ENCODE assay signal across 24 cellular contexts in the genomic region with DNA sequence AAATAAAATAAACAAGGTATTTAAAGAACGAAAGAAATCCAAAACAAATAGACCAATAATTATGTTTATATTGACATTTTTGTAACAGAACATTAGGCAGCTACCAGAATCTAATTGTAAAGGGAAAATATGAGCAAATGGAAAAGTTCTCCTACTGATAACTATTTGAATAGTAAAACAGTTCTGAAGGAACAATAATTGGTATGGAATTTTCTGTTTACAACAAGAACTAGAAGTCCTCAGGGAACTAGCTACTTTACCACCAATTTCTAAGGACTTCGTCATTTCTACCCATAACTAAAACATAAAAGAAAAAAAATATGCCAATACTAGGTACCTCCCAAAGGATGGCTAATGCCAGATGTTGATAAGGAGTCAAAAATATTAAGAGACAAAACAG.
"Had no signal": no experiment of that assay in that cellular context is flagged by ENCODE, and none has a peak within 500 bp of the region (broad histone marks: within the 10 kb centered on the region; RNA-seq: fewer than 3 reads in every experiment).

No MANE protein-coding gene starts in this region.

- H3K27ac ChIP-seq: breast epithelium, heart left ventricle, ovary, right lobe of liver, thyroid gland, upper lobe of left lung, vagina had no signal

- H3K4me3 ChIP-seq: breast epithelium, heart left ventricle, ovary, right lobe of liver, thyroid gland, upper lobe of left lung, vagina had no signal

- H3K27me3 ChIP-seq: breast epithelium, heart left ventricle, ovary, right lobe of liver, thyroid gland, upper lobe of left lung, vagina had no signal

- H3K36me3 ChIP-seq: breast epithelium, ovary, right lobe of liver, thyroid gland, vagina had no signal

- H3K4me1 ChIP-seq: breast epithelium, right lobe of liver, thyroid gland, upper lobe of left lung, vagina had no signal

- DNase-seq: activated B cell treated with CpG ODN at 0.5 μM for 24 hours; activated CD4-positive, alpha-beta T cell treated with anti-CD3 and anti-CD28 coated beads, Interleukin-2, amount 50 U/mL, for 1 hour; activated CD8-positive, alpha-beta T cell treated with anti-CD3 and anti-CD28 coated beads for 36 hours; activated gamma-delta T cell treated with Interleukin-2 at 50 U/mL for 16 hours; activated naive CD4-positive, alpha-beta T cell treated with anti-CD3 and anti-CD28 coated beads, Interleukin-2, amount 50 U/mL, for 16 hours; activated T-cell treated with anti-CD3 and anti-CD28 coated beads, Interleukin-2, amount 50 U/mL, for 4 hours; central memory CD4-positive, alpha-beta T cell; heart left ventricle; hypothalamus; immature natural killer cell; kidney; left colon; mammary epithelial cell; ovary; right lobe of liver; stimulated activated CD4-positive, alpha-beta T cell treated with anti-CD3 and anti-CD28 coated beads, Interleukin-12 subunit alpha, Interleukin-12 subunit beta, amount 100 ng/mL, for 4 hours; stimulated activated CD4-positive, alpha-beta T cell treated with anti-CD3 and anti-CD28 coated beads, Interleukin-4, amount 100 ng/mL, for 24 hours; stimulated activated naive CD8-positive, alpha-beta T cell treated with anti-CD3 and anti-CD28 coated beads, Interleukin-15, amount 100 ng/mL, for 72 hours; thyroid gland; upper lobe of left lung had no signal

- H3K9me3 ChIP-seq: breast epithelium, heart left ventricle, ovary, right lobe of liver, thyroid gland, upper lobe of left lung, vagina had no signal

- ATAC-seq: activated CD8-positive, alpha-beta T cell treated with anti-CD3 and anti-CD28 coated beads for 36 hours; activated T-cell treated with anti-CD3 and anti-CD28 coated beads, Interleukin-2, amount 50 U/mL, for 4 hours; activated T-helper 17 cell treated with anti-CD3 and anti-CD28 coated beads, Interleukin-2, amount 50 U/mL, for 72 hours; heart left ventricle; left colon; stimulated activated effector memory CD8-positive, alpha-beta T cell treated with anti-CD3 and anti-CD28 coated beads, Interleukin-12 subunit alpha, Interleukin-12 subunit beta, amount 100 ng/mL, for 72 hours; stimulated activated naive CD8-positive, alpha-beta T cell treated with anti-CD3 and anti-CD28 coated beads, Interleukin-15, amount 100 ng/mL, for 72 hours had no signal
